In the genomic region with DNA sequence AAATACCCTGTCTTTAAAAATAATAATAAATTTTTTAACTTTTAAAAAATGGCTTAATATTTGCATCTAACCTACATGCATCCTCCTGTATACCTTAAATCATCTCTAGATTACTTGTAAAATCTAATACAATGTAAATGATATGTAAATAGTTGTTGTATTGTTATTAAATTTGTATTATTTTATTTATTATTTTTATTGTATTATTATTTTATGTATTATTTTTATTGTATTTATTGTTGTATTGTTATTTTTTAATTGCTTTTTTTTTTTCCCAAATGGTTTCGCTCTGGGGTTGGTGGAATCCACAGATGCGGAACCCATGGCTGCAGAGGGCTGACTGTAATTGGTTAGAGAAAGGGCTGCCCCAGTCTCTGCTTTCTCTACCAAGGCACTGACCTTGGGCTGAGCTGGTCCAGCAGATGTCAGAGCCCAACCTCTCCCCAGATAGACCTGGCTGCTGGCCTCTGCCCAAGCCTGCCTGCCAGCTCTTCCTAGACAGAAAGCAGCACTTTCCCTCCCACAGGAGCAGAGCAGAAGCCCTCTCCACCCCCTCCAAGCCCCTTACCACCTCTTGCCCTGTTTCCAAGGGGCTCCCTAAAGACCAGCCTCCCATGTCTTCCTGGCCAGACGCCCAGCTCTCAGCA, we compare ENCODE assay signal across 17 cellular contexts.
A peak's percentile ranks its signal among the peaks of the same experiment; 100 is the strongest.
DNase-seq lines count a peak whose midpoint lies in the region; ATAC-seq, FAIRE-seq and TF ChIP-seq lines count a peak whose summit lies in the region.
"Had no signal": no experiment of that assay in that cellular context is flagged by ENCODE, and none has a peak within 500 bp of the region (broad histone marks: within the 10 kb centered on the region; RNA-seq: fewer than 3 reads in every experiment).

No MANE protein-coding gene starts in this region.

- TF ChIP-seq POLR2A in body of pancreas (IDR thresholded peaks at IDR 0.05): no peak

- H3K27ac ChIP-seq in body of pancreas: no peak overlapping the region
- H3K27ac ChIP-seq in right cardiac atrium (ENCODE audit: low read length): no peak overlapping the region
- H3K27ac ChIP-seq: RWPE1, SJSA1 had no signal

- H3K36me3 ChIP-seq in body of pancreas (replicated peaks in 1 of 2; ENCODE audit: insufficient read depth in 1 of 2, low read depth in 2 of 2): no peaks in the 10 kb centered on the region
- H3K36me3 ChIP-seq: MG63, SJSA1 had no signal

- H3K4me1 ChIP-seq in body of pancreas (no peaks in the 10 kb centered on the region), right cardiac atrium (ENCODE audit: control insufficient read depth, insufficient read depth, low read length) (no peaks in the 10 kb centered on the region)
- H3K4me1 ChIP-seq: SJSA1 had no signal

- FAIRE-seq in A204.1 (lab: Jason Lieb, UNC): peak; percentile 48
- peak; percentile 76 for FAIRE-seq in G401.6 (lab: Jason Lieb, UNC)
- FAIRE-seq: GM19239 had no signal

- intact Hi-C loops in body of pancreas (cut with DNase I) (no loop called here), right cardiac atrium (cut with DNase I) (no loop called here)

- DNase-seq in body of pancreas (peak in 3 of 4 donors; percentile 12 to 44 (median 35)), right cardiac atrium (peak in 2 of 3 donors; percentile 67 to 70)
- DNase-seq: COR-L47, H9, MG63, NCI-H1092 treated with DMSO at 0.1 percent for 48 hours, NCI-H1694, NCI-H345, NCI-H526 had no signal

- ATAC-seq in body of pancreas (no peak), right cardiac atrium (peak; percentile 42 to 73), HG02973 (IDR thresholded peaks at IDR 0.05; ENCODE audit: unreplicated experiment) (no peak), GM19324 (IDR thresholded peaks at IDR 0.05; ENCODE audit: low FRiP score, unreplicated experiment) (no peak), HG03095 (IDR thresholded peaks at IDR 0.05; ENCODE audit: unreplicated experiment) (no peak)

- H3K27me3 ChIP-seq in body of pancreas (no peaks in the 10 kb centered on the region), right cardiac atrium (ENCODE audit: control insufficient read depth, insufficient read depth) (no peaks in the 10 kb centered on the region)
- H3K27me3 ChIP-seq: MG63, SJSA1 had no signal

- no peak for TF ChIP-seq CTCF in body of pancreas (IDR thresholded peaks at IDR 0.05)

- WGBS in body of pancreas, 2 donors: 62% methylated on average over 3 of the region's 3 CpGs
- WGBS in right cardiac atrium: 64% methylated on average over 3 of the region's 3 CpGs

- H3K9me3 ChIP-seq in body of pancreas (peaks cover 0 to 7% (median 0%) of the 10 kb centered on the region in 3 donors), right cardiac atrium (ENCODE audit: control insufficient read depth, low read length) (peaks cover 1% of the 10 kb centered on the region)

- H3K4me3 ChIP-seq in body of pancreas (no peak overlapping the region), right cardiac atrium (ENCODE audit: low read length) (no peak overlapping the region)
- H3K4me3 ChIP-seq: MG63, SJSA1 had no signal

Comparison
In these comparisons a context has a peak if more than half of its experiments do, and no peak if none do; other contexts are left out.
1. ATAC-seq: peak in right cardiac atrium (2 of 2); none in body of pancreas (single experiment), HG02973 (single experiment), GM19324 (single experiment) and HG03095 (single experiment).